10 cellular contexts compared by ENCODE assay signal in the genomic region with DNA sequence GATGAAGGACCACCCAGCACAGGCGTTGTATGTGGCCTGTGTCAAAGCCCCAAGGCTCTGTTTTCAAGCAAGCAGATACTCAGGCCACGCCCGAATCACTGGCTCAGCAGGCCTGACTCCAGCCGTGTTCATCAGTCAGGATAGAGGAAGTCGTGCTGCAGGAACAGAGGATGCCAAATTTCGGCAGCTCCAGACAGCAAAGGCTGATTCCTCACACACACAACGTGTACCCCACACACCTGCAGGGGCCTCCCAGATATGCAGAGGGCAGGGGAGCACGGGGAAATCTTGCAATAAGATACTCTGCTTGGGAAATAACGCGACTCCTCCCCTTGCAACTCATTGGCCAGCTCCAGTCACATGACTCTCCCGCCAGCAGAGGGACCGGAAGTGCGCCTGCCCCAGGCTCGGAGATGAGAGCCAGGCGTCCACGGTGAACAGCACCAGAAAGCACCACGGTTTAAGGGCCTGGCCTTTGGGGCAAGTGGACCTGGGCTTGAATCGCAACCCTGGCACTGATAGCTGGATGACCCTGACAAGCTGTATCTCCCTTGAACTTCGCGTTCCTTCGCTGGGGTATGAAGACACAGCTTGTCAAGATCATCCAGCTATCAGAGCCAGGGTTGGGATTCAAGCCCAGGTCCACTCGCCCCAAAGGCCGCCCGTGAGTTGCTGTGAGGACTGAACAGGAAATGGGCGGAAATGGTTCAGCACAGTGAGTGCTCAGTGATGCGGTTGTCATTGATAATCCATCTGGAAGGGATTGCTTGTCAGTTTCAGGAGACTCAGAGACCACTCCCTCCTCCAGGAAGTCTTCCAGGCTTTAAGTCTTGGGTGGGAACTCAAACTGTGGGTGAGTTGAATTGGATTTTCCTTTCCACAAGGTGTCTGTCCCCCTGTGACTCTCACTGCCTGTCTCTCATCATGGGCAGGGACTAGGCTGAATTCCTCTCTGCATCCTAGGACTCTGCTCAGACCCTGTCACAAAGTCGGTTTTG.
A peak's percentile ranks its signal among the peaks of the same experiment; 100 is the strongest.
DNase-seq lines count a peak whose midpoint lies in the region; ATAC-seq, FAIRE-seq and TF ChIP-seq lines count a peak whose summit lies in the region.
"Had no signal": no experiment of that assay in that cellular context is flagged by ENCODE, and none has a peak within 500 bp of the region (broad histone marks: within the 10 kb centered on the region; RNA-seq: fewer than 3 reads in every experiment).

No MANE protein-coding gene starts in this region.

- H3K79me2 ChIP-seq in MM.1S (ENCODE audit: low read length): no peaks in the 10 kb centered on the region

- no peak for TF ChIP-seq CTCF in MM.1S (IDR thresholded peaks at IDR 0.05; ENCODE audit: low read length)

- H3F3A ChIP-seq in MM.1S (ENCODE audit: insufficient read depth, low read length): no peaks in the 10 kb centered on the region

- peak overlapping the region; percentile 35; the same call in 1 of the 2 replicates for H3K9ac ChIP-seq in MM.1S (ENCODE audit: low read length)

- no peak for FAIRE-seq in GM12891 (lab: Jason Lieb, UNC)

- peaks cover 13% of the 10 kb centered on the region; the same call in 1 of the 2 replicates for H3K4me1 ChIP-seq in MM.1S (ENCODE audit: low read length)

- H2AFZ ChIP-seq in MM.1S (ENCODE audit: low read length): peak overlapping the region; percentile 78

- no peaks in the 10 kb centered on the region for H3K27me3 ChIP-seq in MM.1S (replicated peaks; ENCODE audit: insufficient read depth, low read length)

- H3K36me3 ChIP-seq in MM.1S (replicated peaks; ENCODE audit: insufficient read depth, low read length): no peaks in the 10 kb centered on the region

- no peaks in the 10 kb centered on the region for H3K9me2 ChIP-seq in MM.1S (replicated peaks; ENCODE audit: insufficient read depth, low read length)

- H3K27ac ChIP-seq in MM.1S (ENCODE audit: low read length): peak overlapping the region; percentile 40; the same call in 1 of the 2 replicates
- H3K27ac ChIP-seq: SK-N-MC had no signal

- H3K4me2 ChIP-seq in MM.1S (ENCODE audit: low read depth, low read length): peak overlapping the region; percentile 65

- peak; percentile 75 for ATAC-seq in left colon
- no peak for ATAC-seq in HG03457 (IDR thresholded peaks at IDR 0.05; ENCODE audit: unreplicated experiment)
- ATAC-seq: stimulated activated memory B cell treated with anti-CD40 and anti-IgM and Interleukin-4, amounts not matched to agents 10 μg/mL and 1 μg/mL and 100 μg/mL, for 72 hours had no signal

- no peak for TF ChIP-seq POLR2A in GM12891 (IDR thresholded peaks at IDR 0.05; ENCODE audit: low read depth, low read length)

- peak overlapping the region; percentile 47 for H3K4me3 ChIP-seq in MM.1S (ENCODE audit: low read length)
- H3K4me3 ChIP-seq: SK-N-MC had no signal

- no peaks in the 10 kb centered on the region for H4K20me1 ChIP-seq in MM.1S (ENCODE audit: insufficient read depth, low read length)

- intact Hi-C loops in left colon (cut with DNase I, micrococcal nuclease): no loop called here

- DNase-seq in Ammon's horn (ENCODE audit: low spot score) (peak; percentile 47), MM.1S (peak; percentile 46), amniotic epithelial cell (ENCODE audit: low read depth) (peak; percentile 43), left colon (peak; percentile 22 to 45), GM12891 (ENCODE audit: insufficient read length, low spot score) (no peak), NCI-H1105 treated with DMSO at 0.1 percent for 48 hours (lab: John Stamatoyannopoulos, UW) (no peak), kidney tubule cell (ENCODE audit: low spot score) (no peak)

- H3K9me3 ChIP-seq in MM.1S (replicated peaks; ENCODE audit: insufficient read depth, low read length): no peaks in the 10 kb centered on the region

TF ChIP-seq in GM12891, 5 proteins besides CTCF, POLR2A, EP300 and RAD21:
- TF ChIP-seq PAX5 (IDR thresholded peaks at IDR 0.05; ENCODE audit: insufficient read depth, low read length, severe bottlenecking) (no peak), SPI1 (IDR thresholded peaks at IDR 0.05; ENCODE audit: low read depth, low read length) (no peak), POLR2AphosphoS5 (IDR thresholded peaks at IDR 0.05; ENCODE audit: low read depth, low read length) (no peak)

Comparison
In these comparisons a context has a peak if more than half of its experiments do, and no peak if none do; other contexts are left out.
1. DNase-seq: peak in Ammon's horn (single experiment), MM.1S (single experiment), amniotic epithelial cell (single experiment) and left colon (2 of 2); none in GM12891 (single experiment), NCI-H1105 treated with DMSO at 0.1 percent for 48 hours (single experiment) and kidney tubule cell (single experiment).